ENCODE assay signal across 13 cellular contexts in genomic region chr5:170266570-170267379, GRCh38. TPM values are rescaled to one million over a fixed set of nuclear protein-coding genes. Genes with fewer than 3 reads are reported as not detected.
A peak's percentile ranks its signal among the peaks of the same experiment; 100 is the strongest.
DNase-seq lines count a peak whose midpoint lies in the region; ATAC-seq lines count a peak whose summit lies in the region.
"Had no signal": no experiment of that assay in that cellular context is flagged by ENCODE, and none has a peak within 500 bp of the region (broad histone marks: within the 10 kb centered on the region; RNA-seq: fewer than 3 reads in every experiment).

No MANE protein-coding gene starts in this region.

- H3K9me3 Mint-ChIP-seq in activated CD4-positive, alpha-beta T cell treated with anti-CD3 and anti-CD28 coated beads, Interleukin-2, amount 10 ng/mL, durations not matched to agents 24 days and 14 days = no peaks in the 10 kb centered on the region
- H3K9me3 Mint-ChIP-seq: memory B cell had no signal

- DNase-seq in Jurkat, Clone E6-1 (ENCODE audit: low read depth, low spot score) = peak; percentile 63
- peak; percentile 78 for DNase-seq in activated CD4-positive, alpha-beta T cell treated with anti-CD3 and anti-CD28 coated beads, Interleukin-2, amount 10 ng/mL, durations not matched to agents 24 days and 14 days
- peak; percentile 36 for DNase-seq in central memory CD4-positive, alpha-beta T cell
- peak; percentile 67 for DNase-seq in stimulated activated CD4-positive, alpha-beta T cell treated with anti-CD3 and anti-CD28 coated beads, Interleukin-4, amount 100 ng/mL, for 1 hour
- no peak for DNase-seq in DMS79 (lab: John Stamatoyannopoulos, UW)
- DNase-seq in cerebellar cortex (ENCODE audit: low spot score) = no peak
- DNase-seq: caudate nucleus had no signal

- peaks cover 82% of the 10 kb centered on the region for H3K4me1 Mint-ChIP-seq in activated CD4-positive, alpha-beta T cell treated with anti-CD3 and anti-CD28 coated beads, Interleukin-2, amount 10 ng/mL, durations not matched to agents 24 days and 14 days

- intact Hi-C loops in activated CD4-positive, alpha-beta T cell treated with anti-CD3 and anti-CD28 coated beads, Interleukin-2, amount 10 ng/mL, durations not matched to agents 24 days and 14 days (cut with micrococcal nuclease) = loop anchor here (1.0 to 5.0 kb wide), 6 partner anchors 8 to 156 kb away; no protein-coding TSS in a partner anchor

- H3K36me3 Mint-ChIP-seq in activated CD4-positive, alpha-beta T cell treated with anti-CD3 and anti-CD28 coated beads, Interleukin-2, amount 10 ng/mL, durations not matched to agents 24 days and 14 days (ENCODE audit: low read depth) = peaks cover 88% of the 10 kb centered on the region

- no peaks in the 10 kb centered on the region for H3K27me3 Mint-ChIP-seq in activated CD4-positive, alpha-beta T cell treated with anti-CD3 and anti-CD28 coated beads, Interleukin-2, amount 10 ng/mL, durations not matched to agents 24 days and 14 days

- ATAC-seq in GM19351 (IDR thresholded peaks at IDR 0.05; ENCODE audit: unreplicated experiment) (no peak), GM21825 (IDR thresholded peaks at IDR 0.05; ENCODE audit: unreplicated experiment) (no peak)
- ATAC-seq: gastroesophageal sphincter, right cardiac atrium had no signal

- peak overlapping the region; percentile 19 for H3K4me3 ChIP-seq in Jurkat, Clone E6-1 (ENCODE audit: low read length)
- H3K4me3 ChIP-seq: gastroesophageal sphincter had no signal

- peak overlapping the region; percentile 77 for H3K27ac Mint-ChIP-seq in activated CD4-positive, alpha-beta T cell treated with anti-CD3 and anti-CD28 coated beads, Interleukin-2, amount 10 ng/mL, durations not matched to agents 24 days and 14 days
- H3K27ac Mint-ChIP-seq: memory B cell had no signal

- H3K4me3 Mint-ChIP-seq in activated CD4-positive, alpha-beta T cell treated with anti-CD3 and anti-CD28 coated beads, Interleukin-2, amount 10 ng/mL, durations not matched to agents 24 days and 14 days = peak overlapping the region; percentile 73
- H3K4me3 Mint-ChIP-seq: memory B cell had no signal

RNA-seq across cellular contexts. Expression of gene LCP2, which starts 30.8 kb away (rescaled TPM):
- 129 TPM for polyA plus RNA-seq in Jurkat, Clone E6-1 (2012; ENCODE audit: insufficient read depth, insufficient read length)
- 278 and 283 TPM in 2 replicates for total RNA-seq in activated CD4-positive, alpha-beta T cell treated with anti-CD3 and anti-CD28 coated beads, Interleukin-2, amount 10 ng/mL, durations not matched to agents 24 days and 14 days

RNA-seq across cellular contexts. Expression of gene C5orf58, which starts 34.0 kb away (rescaled TPM):
- polyA plus RNA-seq in Jurkat, Clone E6-1 (2012; ENCODE audit: insufficient read depth, insufficient read length) = 1.6 TPM
- not detected in 2 replicates for total RNA-seq in activated CD4-positive, alpha-beta T cell treated with anti-CD3 and anti-CD28 coated beads, Interleukin-2, amount 10 ng/mL, durations not matched to agents 24 days and 14 days
- total RNA-seq: gastroesophageal sphincter, M059J had no signal

Comparison
In these comparisons a context has a peak if more than half of its experiments do, and no peak if none do; other contexts are left out.
1. DNase-seq: peak in Jurkat, Clone E6-1 (single experiment), activated CD4-positive, alpha-beta T cell treated with anti-CD3 and anti-CD28 coated beads, Interleukin-2, amount 10 ng/mL, durations not matched to agents 24 days and 14 days (single experiment), central memory CD4-positive, alpha-beta T cell (single experiment) and stimulated activated CD4-positive, alpha-beta T cell treated with anti-CD3 and anti-CD28 coated beads, Interleukin-4, amount 100 ng/mL, for 1 hour (single experiment); none in DMS79 (single experiment) and cerebellar cortex (single experiment).